ENCODE assay signal across 24 cellular contexts in the genomic region with DNA sequence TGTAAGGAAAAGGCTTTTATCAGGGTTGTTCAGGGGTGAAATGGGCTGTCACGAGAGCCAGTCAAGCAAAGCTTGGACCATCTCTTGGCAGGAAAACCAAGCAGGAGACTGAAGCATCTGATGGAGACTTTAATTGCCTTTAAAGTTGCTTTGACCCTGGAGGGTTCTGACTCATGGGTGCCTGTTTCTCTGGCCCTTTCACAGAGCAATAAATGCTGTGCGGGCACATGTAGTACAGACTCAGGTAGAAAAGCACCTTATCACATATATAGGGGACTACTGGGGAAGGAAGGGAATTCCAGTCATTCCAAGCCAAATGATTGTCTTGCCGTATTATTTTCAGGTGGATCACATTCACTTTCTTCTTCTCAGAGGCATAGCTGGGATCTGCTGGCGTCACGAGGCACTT. TPM values are rescaled to one million over a fixed set of nuclear protein-coding genes. Genes with fewer than 3 reads are reported as not detected.
DNase-seq lines count a peak whose midpoint lies in the region; ATAC-seq and TF ChIP-seq lines count a peak whose summit lies in the region.
"Had no signal": no experiment of that assay in that cellular context is flagged by ENCODE, and none has a peak within 500 bp of the region (broad histone marks: within the 10 kb centered on the region; RNA-seq: fewer than 3 reads in every experiment).

No MANE protein-coding gene starts in this region.

- H3K36me3 Mint-ChIP-seq in type B pancreatic cell: no peaks in the 10 kb centered on the region
- no peaks in the 10 kb centered on the region for H3K36me3 Mint-ChIP-seq in activated CD8-positive, alpha-beta T cell treated with anti-CD3 and anti-CD28 coated beads for 36 hours (ENCODE audit: low read depth)
- H3K36me3 Mint-ChIP-seq: immature natural killer cell had no signal

- no peak for ATAC-seq in activated CD8-positive, alpha-beta T cell treated with anti-CD3 and anti-CD28 coated beads for 36 hours
- ATAC-seq: K562, Panc1 had no signal

- POLR2A ChIA-PET in activated CD8-positive, alpha-beta T cell treated with anti-CD3 and anti-CD28 coated beads for 36 hours (lab: Charles Lee): no interaction called here

- peak; percentile 13 for DNase-seq in NCI-H2196 (lab: John Stamatoyannopoulos, UW; ENCODE audit: unreplicated experiment)
- no peak for DNase-seq in NCI-H2196 treated with DMSO at 0.1 percent for 48 hours (lab: John Stamatoyannopoulos, UW; ENCODE audit: unreplicated experiment)
- peak; percentile 8 for DNase-seq in SK-MEL-5 (ENCODE audit: low read depth, low spot score)
- peak; percentile 80 for DNase-seq in kidney glomerular epithelial cell (lab: John Stamatoyannopoulos, UW)
- DNase-seq in type B pancreatic cell (ENCODE audit: extremely low spot score, unreplicated experiment): no peak
- DNase-seq in Kasumi-1 (lab: John Stamatoyannopoulos, UW): no peak
- DNase-seq in activated CD8-positive, alpha-beta T cell treated with anti-CD3 and anti-CD28 coated beads for 36 hours: no peak
- DNase-seq in activated effector memory CD4-positive, alpha-beta T cell treated with anti-CD3 and anti-CD28 coated beads, Interleukin-2, amount 50 U/mL, for 16 hours: no peak
- DNase-seq: 8988T; activated CD4-positive, alpha-beta T cell treated with anti-CD3 and anti-CD28 coated beads for 4 hours; activated CD8-positive, alpha-beta memory T cell treated with anti-CD3 and anti-CD28 coated beads, Interleukin-2, amount 50 U/mL, for 4 hours; amygdala; central memory CD4-positive, alpha-beta T cell; DMS153; esophagus squamous epithelium; glutamatergic neuron; immature natural killer cell; midbrain; NCI-H1048; NCI-H774 had no signal

- peaks cover 15% of the 10 kb centered on the region for H3K4me1 Mint-ChIP-seq in type B pancreatic cell (ENCODE audit: unreplicated experiment)
- H3K4me1 Mint-ChIP-seq in activated CD8-positive, alpha-beta T cell treated with anti-CD3 and anti-CD28 coated beads for 36 hours (ENCODE audit: low read depth): no peaks in the 10 kb centered on the region
- H3K4me1 Mint-ChIP-seq: immature natural killer cell, neural crest cell had no signal

- peaks cover 3% of the 10 kb centered on the region for H3K27me3 Mint-ChIP-seq in type B pancreatic cell
- H3K27me3 Mint-ChIP-seq in activated CD8-positive, alpha-beta T cell treated with anti-CD3 and anti-CD28 coated beads for 36 hours: peaks cover 6% of the 10 kb centered on the region

- peaks cover 4% of the 10 kb centered on the region for H3K9me3 Mint-ChIP-seq in type B pancreatic cell
- peaks cover 3% of the 10 kb centered on the region for H3K9me3 Mint-ChIP-seq in activated CD8-positive, alpha-beta T cell treated with anti-CD3 and anti-CD28 coated beads for 36 hours

- H3K27ac Mint-ChIP-seq in type B pancreatic cell: peak overlapping the region; percentile 65
- no peak overlapping the region for H3K27ac Mint-ChIP-seq in activated CD8-positive, alpha-beta T cell treated with anti-CD3 and anti-CD28 coated beads for 36 hours
- H3K27ac Mint-ChIP-seq: immature natural killer cell had no signal

- TF ChIP-seq CTCF in type B pancreatic cell (conservative IDR thresholded peaks at IDR 0.05): no peak
- TF ChIP-seq CTCF in activated CD8-positive, alpha-beta T cell treated with anti-CD3 and anti-CD28 coated beads for 36 hours (IDR thresholded peaks at IDR 0.05): no peak

- CTCF ChIA-PET in activated CD8-positive, alpha-beta T cell treated with anti-CD3 and anti-CD28 coated beads for 36 hours (lab: Charles Lee): interaction anchor here (0.9 to 1.6 kb wide), 2 partner anchors 10 to 16 kb away, joined by 4 read pairs; no protein-coding TSS in a partner anchor

- in situ Hi-C loops in SK-MEL-5 (cut with HindIII; ENCODE audit: low pct_unique_long_range_greater_than_20kb, low sequenced_read_pairs): no loop called here

- intact Hi-C loops in activated CD8-positive, alpha-beta T cell treated with anti-CD3 and anti-CD28 coated beads for 36 hours (cut with micrococcal nuclease): no loop called here

- H3K4me3 Mint-ChIP-seq in type B pancreatic cell: no peak overlapping the region
- H3K4me3 Mint-ChIP-seq in activated CD8-positive, alpha-beta T cell treated with anti-CD3 and anti-CD28 coated beads for 36 hours: no peak overlapping the region
- H3K4me3 Mint-ChIP-seq: immature natural killer cell, neural crest cell had no signal

RNA-seq across cellular contexts. Expression of gene PLEKHD1, which starts 34.7 kb away (rescaled TPM):
- not detected in 2 replicates for total RNA-seq in SK-MEL-5 (2014; rRNA removed; shearing (Covaris generic))
- not detected in 2 replicates for polyA plus RNA-seq in SK-MEL-5 (2015; cell fraction: cytosol; rRNA removed)
- not detected in 2 replicates for polyA plus RNA-seq in SK-MEL-5 (2015; cell fraction: nucleus; rRNA removed)
- 0.12 and 0.48 TPM in 2 replicates for total RNA-seq in type B pancreatic cell (ENCODE audit: low replicate concordance)
- total RNA-seq in activated CD8-positive, alpha-beta T cell treated with anti-CD3 and anti-CD28 coated beads for 36 hours: under 1 TPM in 1 of 2 experiments, not detected in 1; 0.07 TPM
- total RNA-seq: K562 had no signal
- polyA plus RNA-seq: K562 had no signal

RNA-seq across cellular contexts. Expression of gene CCDC177, which starts 55.4 kb away (rescaled TPM):
- total RNA-seq in SK-MEL-5 (2014; rRNA removed; shearing (Covaris generic)): 0.05 and 0.16 TPM in 2 replicates
- 0.01 and 0.22 TPM in 2 replicates for polyA plus RNA-seq in SK-MEL-5 (2015; cell fraction: cytosol; rRNA removed)
- polyA plus RNA-seq in SK-MEL-5 (2015; cell fraction: nucleus; rRNA removed): not detected in 2 replicates
- 0.21 and 3.4 TPM in 2 replicates for total RNA-seq in type B pancreatic cell (ENCODE audit: low replicate concordance)
- total RNA-seq in activated CD8-positive, alpha-beta T cell treated with anti-CD3 and anti-CD28 coated beads for 36 hours: not detected
- total RNA-seq: K562, thoracic aorta had no signal
- polyA plus RNA-seq: immature natural killer cell, K562 had no signal

Comparison
In these comparisons a context has a peak if more than half of its experiments do, and no peak if none do; other contexts are left out.
1. DNase-seq: peak in NCI-H2196 (single experiment), SK-MEL-5 (single experiment) and kidney glomerular epithelial cell (single experiment); none in NCI-H2196 treated with DMSO at 0.1 percent for 48 hours (single experiment), type B pancreatic cell (single experiment), Kasumi-1 (0 of 2), activated CD8-positive, alpha-beta T cell treated with anti-CD3 and anti-CD28 coated beads for 36 hours (single experiment) and activated effector memory CD4-positive, alpha-beta T cell treated with anti-CD3 and anti-CD28 coated beads, Interleukin-2, amount 50 U/mL, for 16 hours (single experiment).